ENCODE assay signal across 8 cellular contexts in the genomic region with DNA sequence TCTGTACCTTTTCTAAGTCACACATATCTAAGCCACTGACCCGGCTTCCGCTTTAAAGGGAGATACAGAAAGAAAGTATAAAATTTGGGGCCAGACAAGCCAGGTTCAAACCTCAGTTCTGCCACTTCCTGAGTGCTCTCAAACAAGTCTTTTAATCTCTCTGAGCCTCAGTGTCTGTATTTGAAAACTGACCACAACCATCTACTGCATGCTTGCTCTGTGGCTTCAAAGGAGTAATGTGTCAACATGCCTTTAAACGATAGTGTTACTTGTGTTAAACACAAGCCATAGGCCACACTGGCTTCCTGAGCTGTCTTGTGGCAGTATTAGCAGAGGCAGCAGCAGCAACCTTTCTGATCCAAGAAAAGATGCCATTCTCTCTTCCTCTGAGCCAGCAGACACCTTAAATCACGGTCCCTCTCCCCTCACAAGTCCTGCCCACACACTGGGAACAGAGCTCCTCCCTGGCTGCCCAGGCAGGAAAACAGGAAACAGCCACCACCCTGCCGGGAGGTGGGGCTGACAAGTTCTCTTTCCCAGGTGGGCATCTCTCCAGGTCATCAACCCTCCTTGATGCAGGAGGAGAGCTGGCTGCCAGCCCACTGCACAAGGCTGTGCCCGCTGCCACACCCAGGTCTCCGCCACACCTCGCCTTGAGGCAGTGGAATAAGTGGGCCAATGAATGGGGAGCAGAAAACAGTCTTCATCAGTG. TPM values are rescaled to one million over a fixed set of nuclear protein-coding genes. Genes with fewer than 3 reads are reported as not detected.
A peak's percentile ranks its signal among the peaks of the same experiment; 100 is the strongest.
DNase-seq lines count a peak whose midpoint lies in the region; ATAC-seq, FAIRE-seq and TF ChIP-seq lines count a peak whose summit lies in the region.

No MANE protein-coding gene starts in this region.

- H3K9me3 Mint-ChIP-seq in activated CD8-positive, alpha-beta memory T cell treated with anti-CD3 and anti-CD28 coated beads, Interleukin-2, amount 10 ng/mL, durations not matched to agents 7 days and 5 days (ENCODE audit: low read depth), result no peaks in the 10 kb centered on the region

- no peaks in the 10 kb centered on the region for H3K9me1 ChIP-seq in endothelial cell of umbilical vein (replicated peaks; ENCODE audit: control insufficient read depth, extremely low read depth, insufficient read depth, low read length)

- TF ChIP-seq CTCF in endothelial cell of umbilical vein (IDR thresholded peaks at IDR 0.05; ENCODE audit: extremely low read depth in 1 of 2, insufficient read depth in 1 of 2, low read depth in 1 of 2, low read length in 2 of 2), result no peak

- POLR2A ChIA-PET in endothelial cell of umbilical vein (lab: Charles Lee), result no interaction called here

- peak; percentile 88 for DNase-seq in activated CD8-positive, alpha-beta memory T cell treated with anti-CD3 and anti-CD28 coated beads, Interleukin-2, amount 10 ng/mL, durations not matched to agents 7 days and 5 days
- no peak for DNase-seq in activated CD8-positive, alpha-beta memory T cell treated with anti-CD3 and anti-CD28 coated beads for 24 hours
- DNase-seq in endothelial cell of umbilical vein (ENCODE audit: low read depth, low spot score), result peak; percentile 28
- DNase-seq in sciatic nerve (ENCODE audit: low spot score), result peak; percentile 61
- no peak for DNase-seq in ecto neural progenitor cell (ENCODE audit: low spot score)
- no peak for DNase-seq in Karpas-422

- H3K9me3 ChIP-seq in endothelial cell of umbilical vein (replicated peaks; ENCODE audit: control insufficient read depth, insufficient read depth, low read length) (no peaks in the 10 kb centered on the region), Karpas-422 (ENCODE audit: low read length) (no peaks in the 10 kb centered on the region)

- H3K79me2 ChIP-seq in endothelial cell of umbilical vein (ENCODE audit: control insufficient read depth, insufficient read depth, low read length), result no peaks in the 10 kb centered on the region
- H3K79me2 ChIP-seq in Karpas-422 (ENCODE audit: low read length), result no peaks in the 10 kb centered on the region

- no peak overlapping the region for H3K27ac ChIP-seq in endothelial cell of umbilical vein (ENCODE audit: insufficient read depth, low read depth, low read length)
- H3K27ac ChIP-seq in Karpas-422 (ENCODE audit: low read length), result no peak overlapping the region

- peaks cover 34% of the 10 kb centered on the region for H3K4me1 Mint-ChIP-seq in activated CD8-positive, alpha-beta memory T cell treated with anti-CD3 and anti-CD28 coated beads, Interleukin-2, amount 10 ng/mL, durations not matched to agents 7 days and 5 days

- no peaks in the 10 kb centered on the region for H3K27me3 ChIP-seq in endothelial cell of umbilical vein (ENCODE audit: control insufficient read depth in 2 of 2, insufficient read depth in 2 of 2, low read length in 2 of 2)
- no peaks in the 10 kb centered on the region for H3K27me3 ChIP-seq in Karpas-422 (ENCODE audit: low read length)

- H3K27ac Mint-ChIP-seq in activated CD8-positive, alpha-beta memory T cell treated with anti-CD3 and anti-CD28 coated beads, Interleukin-2, amount 10 ng/mL, durations not matched to agents 7 days and 5 days, result peak overlapping the region; percentile 89

- peaks cover 2% of the 10 kb centered on the region for H3K36me3 Mint-ChIP-seq in activated CD8-positive, alpha-beta memory T cell treated with anti-CD3 and anti-CD28 coated beads, Interleukin-2, amount 10 ng/mL, durations not matched to agents 7 days and 5 days

- H4K20me1 ChIP-seq in endothelial cell of umbilical vein (replicated peaks; ENCODE audit: control insufficient read depth, extremely low read depth, insufficient read depth, low read length) (no peaks in the 10 kb centered on the region), Karpas-422 (ENCODE audit: insufficient read depth, low read depth, low read length) (no peaks in the 10 kb centered on the region)

- ATAC-seq in activated CD8-positive, alpha-beta memory T cell treated with anti-CD3 and anti-CD28 coated beads, Interleukin-2, amount 10 ng/mL, durations not matched to agents 7 days and 5 days, result peak; percentile 92
- ATAC-seq in SK-N-SH treated with all-trans-retinoic acid at 6 μM for 48 hours, result peak; percentile 10; the same call in 1 of the 3 replicates
- ATAC-seq in sciatic nerve, result peak; percentile 72
- no peak for ATAC-seq in GM21526 (IDR thresholded peaks at IDR 0.05; ENCODE audit: low FRiP score, unreplicated experiment)

- FAIRE-seq in endothelial cell of umbilical vein (lab: Jason Lieb, UNC), result no peak

- H3K4me3 Mint-ChIP-seq in activated CD8-positive, alpha-beta memory T cell treated with anti-CD3 and anti-CD28 coated beads, Interleukin-2, amount 10 ng/mL, durations not matched to agents 7 days and 5 days, result peak overlapping the region; percentile 57

- TF ChIP-seq POLR2A in endothelial cell of umbilical vein (IDR thresholded peaks at IDR 0.05; ENCODE audit: low read depth, low read length), result no peak

- no peaks in the 10 kb centered on the region for H3K27me3 Mint-ChIP-seq in activated CD8-positive, alpha-beta memory T cell treated with anti-CD3 and anti-CD28 coated beads, Interleukin-2, amount 10 ng/mL, durations not matched to agents 7 days and 5 days

- H2AFZ ChIP-seq in endothelial cell of umbilical vein (ENCODE audit: low read depth, low read length) (peak overlapping the region; percentile 77), Karpas-422 (ENCODE audit: low read length) (no peak overlapping the region)

- H3K36me3 ChIP-seq in endothelial cell of umbilical vein (ENCODE audit: control insufficient read depth in 2 of 2, extremely low read depth in 1 of 2, insufficient read depth in 2 of 2, low read length in 2 of 2) (no peaks in the 10 kb centered on the region), Karpas-422 (ENCODE audit: insufficient read depth, low read length) (no peaks in the 10 kb centered on the region)

- CTCF ChIA-PET in activated CD8-positive, alpha-beta memory T cell treated with anti-CD3 and anti-CD28 coated beads, Interleukin-2, amount 10 ng/mL, durations not matched to agents 7 days and 5 days (lab: Charles Lee), result interaction anchor here (1.0 to 1.9 kb wide), 4 partner anchors 11 to 295 kb away, joined by 3 to 11 read pairs (median 5); a partner anchor contains a TSS
- CTCF ChIA-PET in endothelial cell of umbilical vein (lab: Charles Lee), result no interaction called here

- H3K4me1 ChIP-seq in endothelial cell of umbilical vein (ENCODE audit: control insufficient read depth, extremely low read depth, insufficient read depth, low read length) (no peaks in the 10 kb centered on the region), Karpas-422 (ENCODE audit: low read length) (no peaks in the 10 kb centered on the region)

- BruUV-seq in endothelial cell of umbilical vein (replicated peaks; lab: Mats Ljungman, UMichigan), result no TSS peak

- dilution Hi-C loops in endothelial cell of umbilical vein (cut with MboI; ENCODE audit: extremely low pct_ligation_motif_present, low sequenced_read_pairs), result no loop called here

- H3K9ac ChIP-seq in endothelial cell of umbilical vein (replicated peaks; ENCODE audit: extremely low read depth, insufficient read depth, low read length) (no peak overlapping the region), Karpas-422 (ENCODE audit: low read length) (no peak overlapping the region)

- no peaks in the 10 kb centered on the region for H3K9me2 ChIP-seq in Karpas-422 (replicated peaks; ENCODE audit: insufficient read depth, low read length)

- H3K4me2 ChIP-seq in endothelial cell of umbilical vein (ENCODE audit: insufficient read depth, low read length) (no peak overlapping the region), Karpas-422 (ENCODE audit: low read depth, low read length, poor library complexity, severe bottlenecking) (no peak overlapping the region)

- H3K4me3 ChIP-seq in endothelial cell of umbilical vein (replicated peaks in 1 of 3; ENCODE audit: insufficient read depth in 1 of 3, low read depth in 1 of 3, low read length in 3 of 3), result no peak overlapping the region
- H3K4me3 ChIP-seq in Karpas-422 (ENCODE audit: low read length), result no peak overlapping the region

- intact Hi-C loops in endothelial cell of umbilical vein (cut with micrococcal nuclease) (no loop called here), sciatic nerve (cut with DNase I) (no loop called here)

TF ChIP-seq in SK-N-SH treated with all-trans-retinoic acid at 6 μM for 48 hours, 23 proteins besides CTCF, POLR2A, EP300 and RAD21 (continues in another document):
- TF ChIP-seq ISL1 (CRISPR knock-in tag; IDR thresholded peaks at IDR 0.05) (no peak), BACH2 (CRISPR knock-in tag; IDR thresholded peaks at IDR 0.05; ENCODE audit: borderline replicate concordance) (no peak), ZNF8 (CRISPR knock-in tag; IDR thresholded peaks at IDR 0.05) (no peak)

TF ChIP-seq in endothelial cell of umbilical vein, 7 proteins besides CTCF, POLR2A, EP300 and RAD21 (continues in another document):
- no peak for TF ChIP-seq MYC (IDR thresholded peaks at IDR 0.05; ENCODE audit: low read depth, low read length)

RNA-seq across cellular contexts. Expression of a gene that starts 10.7 kb away (rescaled TPM):
- total RNA-seq in activated CD8-positive, alpha-beta memory T cell treated with anti-CD3 and anti-CD28 coated beads, Interleukin-2, amount 10 ng/mL, durations not matched to agents 7 days and 5 days, result 10 to 100 TPM in 1 of 2 experiments, 1 to 10 TPM in 1; 7.6 to 11.8 TPM
- total RNA-seq in endothelial cell of umbilical vein (45.1 and 47.6 TPM in 2 replicates), sciatic nerve (65.3 TPM)
- 22.3 and 23.7 TPM in 2 replicates for polyA plus RNA-seq in endothelial cell of umbilical vein
- polyA plus RNA-seq in endothelial cell of umbilical vein (2011; cell fraction: cytosol; rRNA removed), result 20.9 and 22.7 TPM in 2 replicates
- polyA plus RNA-seq in endothelial cell of umbilical vein (2011; cell fraction: nucleus; rRNA removed), result 32.0 and 36.8 TPM in 2 replicates
- polyA plus RNA-seq in endothelial cell of umbilical vein (2012), result 22.1 and 27.9 TPM in 2 replicates
- 49.6 and 57.0 TPM in 2 replicates for polyA minus RNA-seq in endothelial cell of umbilical vein
- polyA minus RNA-seq in endothelial cell of umbilical vein (2011; cell fraction: cytosol; rRNA and poly(A)+ RNA removed), result 9.5 TPM
- polyA minus RNA-seq in endothelial cell of umbilical vein (2011; cell fraction: nucleus; rRNA and poly(A)+ RNA removed), result 32.5 and 38.5 TPM in 2 replicates
- total RNA-seq in Karpas-422 (2014; rRNA removed; shearing (Covaris generic); ENCODE audit: low replicate concordance), result 0.34 and 0.47 TPM in 2 replicates

RNA-seq across cellular contexts. Expression of a gene that starts 44.0 kb away (rescaled TPM):
- total RNA-seq in activated CD8-positive, alpha-beta memory T cell treated with anti-CD3 and anti-CD28 coated beads, Interleukin-2, amount 10 ng/mL, durations not matched to agents 7 days and 5 days, result not detected
- total RNA-seq in endothelial cell of umbilical vein (not detected in 2 replicates), sciatic nerve (4.3 TPM)
- not detected in 2 replicates for polyA plus RNA-seq in endothelial cell of umbilical vein
- not detected in 2 replicates for polyA plus RNA-seq in endothelial cell of umbilical vein (2011; cell fraction: cytosol; rRNA removed)
- not detected in 2 replicates for polyA plus RNA-seq in endothelial cell of umbilical vein (2011; cell fraction: nucleus; rRNA removed)
- polyA plus RNA-seq in endothelial cell of umbilical vein (2012), result 0.71 TPM in 1 of 2 replicates, not detected in the other
- polyA minus RNA-seq in endothelial cell of umbilical vein, result not detected in 2 replicates
- polyA minus RNA-seq in endothelial cell of umbilical vein (2011; cell fraction: cytosol; rRNA and poly(A)+ RNA removed), result not detected
- not detected in 2 replicates for polyA minus RNA-seq in endothelial cell of umbilical vein (2011; cell fraction: nucleus; rRNA and poly(A)+ RNA removed)
- not detected in 2 replicates for total RNA-seq in Karpas-422 (2014; rRNA removed; shearing (Covaris generic); ENCODE audit: low replicate concordance)

Comparison
In these comparisons a context has a peak if more than half of its experiments do, and no peak if none do; other contexts are left out.
1. DNase-seq: peak in activated CD8-positive, alpha-beta memory T cell treated with anti-CD3 and anti-CD28 coated beads, Interleukin-2, amount 10 ng/mL, durations not matched to agents 7 days and 5 days (single experiment), endothelial cell of umbilical vein (single experiment) and sciatic nerve (single experiment); none in activated CD8-positive, alpha-beta memory T cell treated with anti-CD3 and anti-CD28 coated beads for 24 hours (single experiment), ecto neural progenitor cell (single experiment) and Karpas-422 (single experiment).